Comparison of ENCODE assay signal across 11 cellular contexts in genomic region chr6:38337819-38338465, GRCh38.
A peak's percentile ranks its signal among the peaks of the same experiment; 100 is the strongest.
DNase-seq lines count a peak whose midpoint lies in the region; ATAC-seq, FAIRE-seq and TF ChIP-seq lines count a peak whose summit lies in the region.
"Had no signal": no experiment of that assay in that cellular context is flagged by ENCODE, and none has a peak within 500 bp of the region (broad histone marks: within the 10 kb centered on the region; RNA-seq: fewer than 3 reads in every experiment).

No MANE protein-coding gene starts in this region.

- H3K27ac ChIP-seq in SJSA1 (peak overlapping the region; percentile 34), upper lobe of right lung (no peak overlapping the region)
- H3K27ac ChIP-seq: esophagus squamous epithelium had no signal

- H3K27me3 ChIP-seq in SJSA1 (replicated peaks) (no peaks in the 10 kb centered on the region), upper lobe of right lung (no peaks in the 10 kb centered on the region)
- H3K27me3 ChIP-seq: esophagus squamous epithelium had no signal

- H3K36me3 ChIP-seq in SJSA1 (no peaks in the 10 kb centered on the region), upper lobe of right lung (no peaks in the 10 kb centered on the region)
- H3K36me3 ChIP-seq: esophagus squamous epithelium had no signal

- intact Hi-C loops in upper lobe of right lung (cut with DNase I) = no loop called here

- H3K4me3 ChIP-seq in SJSA1 (no peak overlapping the region), fibroblast of mammary gland (ENCODE audit: control insufficient read depth, low read depth, low read length) (no peak overlapping the region), upper lobe of right lung (no peak overlapping the region)
- H3K4me3 ChIP-seq: esophagus squamous epithelium, lung had no signal

- no peak for ATAC-seq in upper lobe of right lung
- no peak for ATAC-seq in HG02610 (IDR thresholded peaks at IDR 0.05; ENCODE audit: unreplicated experiment)
- ATAC-seq: right cardiac atrium had no signal

- no peak for TF ChIP-seq POLR2A in H54 (IDR thresholded peaks at IDR 0.05; ENCODE audit: low read depth, low read length)

- DNase-seq in H54 (ENCODE audit: insufficient read length, low spot score) = peak; percentile 15
- DNase-seq in SJSA1 (ENCODE audit: low read depth in 1 of 2, low spot score in 2 of 2) = peak in 1 of 2 experiments; percentile 32
- DNase-seq in fibroblast of mammary gland (ENCODE audit: low read depth) = peak; percentile 63
- DNase-seq in stromal cell of bone marrow (ENCODE audit: low read depth) = peak; percentile 57
- no peak for DNase-seq in frontal cortex (ENCODE audit: low spot score in 2 of 2)
- no peak for DNase-seq in upper lobe of right lung
- DNase-seq: amygdala, esophagus squamous epithelium, right cardiac atrium had no signal

- peak; percentile 95 for FAIRE-seq in H54 (lab: Jason Lieb, UNC)
- FAIRE-seq in frontal cortex (lab: Jason Lieb, UNC) = no peak

- H3K9me3 ChIP-seq in SJSA1 (replicated peaks) = 0 out of 2 replicates have a peak, but pooled peaks cover 2% of the 10 kb centered on the region
- H3K9me3 ChIP-seq in upper lobe of right lung = no peaks in the 10 kb centered on the region

- H3K4me1 ChIP-seq in SJSA1 (replicated peaks) (peaks cover 14% of the 10 kb centered on the region), upper lobe of right lung (no peaks in the 10 kb centered on the region)
- H3K4me1 ChIP-seq: esophagus squamous epithelium had no signal

- TF ChIP-seq CTCF in fibroblast of mammary gland (conservative IDR thresholded peaks at IDR 0.05; ENCODE audit: control insufficient read depth, insufficient read depth, low read depth, low read length) = peak; percentile 61
- TF ChIP-seq CTCF in upper lobe of right lung (IDR thresholded peaks at IDR 0.05) = no peak

Comparison
In these comparisons a context has a peak if more than half of its experiments do, and no peak if none do; other contexts are left out.
1. DNase-seq: peak in H54 (single experiment), fibroblast of mammary gland (single experiment) and stromal cell of bone marrow (single experiment); none in frontal cortex (0 of 2) and upper lobe of right lung (single experiment).